ENCODE assay signal across 23 cellular contexts in the genomic region with DNA sequence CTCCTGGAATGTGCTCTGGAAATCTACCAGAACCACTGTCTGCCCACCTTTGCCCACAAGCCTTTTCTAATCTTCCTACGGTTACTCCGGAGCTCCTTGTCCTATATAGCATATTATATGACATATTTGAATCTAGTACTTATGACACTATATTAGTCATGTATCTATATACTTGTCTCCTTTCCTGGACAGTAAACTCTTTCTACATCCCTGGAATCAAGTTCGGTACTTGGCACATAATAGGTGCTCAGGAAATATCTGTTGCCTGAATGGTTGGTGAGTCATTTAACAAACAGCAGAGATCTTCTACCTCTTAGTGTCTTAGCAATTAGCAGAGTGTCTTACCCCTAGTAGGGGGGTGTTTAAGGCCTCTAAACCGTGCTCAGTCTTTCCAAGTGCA.
DNase-seq lines count a peak whose midpoint lies in the region; ATAC-seq and TF ChIP-seq lines count a peak whose summit lies in the region.
"Had no signal": no experiment of that assay in that cellular context is flagged by ENCODE, and none has a peak within 500 bp of the region (broad histone marks: within the 10 kb centered on the region; RNA-seq: fewer than 3 reads in every experiment).

No MANE protein-coding gene starts in this region.

- H2AK5ac ChIP-seq in trophoblast cell (ENCODE audit: low read length), result no peak overlapping the region

- no peaks in the 10 kb centered on the region for H3K27me3 ChIP-seq in trophoblast cell (ENCODE audit: insufficient read depth, low read length)
- H3K27me3 ChIP-seq in right lobe of liver, result no peaks in the 10 kb centered on the region

- no peak for TF ChIP-seq CTCF in epithelial cell of esophagus (IDR thresholded peaks at IDR 0.05; ENCODE audit: insufficient read depth, low read depth, low read length, missing control alignments)
- no peak for TF ChIP-seq CTCF in right lobe of liver (IDR thresholded peaks at IDR 0.05)

- no peak overlapping the region for H3K9ac ChIP-seq in trophoblast cell (ENCODE audit: low read length)

- no peak overlapping the region for H3K14ac ChIP-seq in trophoblast cell (ENCODE audit: low read length)

- no peak overlapping the region for H3K23ac ChIP-seq in trophoblast cell (ENCODE audit: low read length)

- peaks cover 1 to 7% of the 10 kb centered on the region in 2 experiments for H3K36me3 ChIP-seq in trophoblast cell (ENCODE audit: control insufficient read depth in 1 of 2, insufficient read depth in 2 of 2, low read length in 2 of 2)
- peaks cover 0 to 11% (median 0%) of the 10 kb centered on the region in 4 donors for H3K36me3 ChIP-seq in right lobe of liver

- ATAC-seq in GM18873 (IDR thresholded peaks at IDR 0.05; ENCODE audit: low FRiP score, unreplicated experiment) (no peak), right lobe of liver (no peak), GM21619 (IDR thresholded peaks at IDR 0.05; ENCODE audit: unreplicated experiment) (no peak)
- ATAC-seq: activated CD8-positive, alpha-beta T cell treated with anti-CD3 and anti-CD28 coated beads, Interleukin-2, amount 10 ng/mL, durations not matched to agents 7 days and 5 days had no signal

- H3K18ac ChIP-seq in trophoblast cell (ENCODE audit: low read length), result no peak overlapping the region

- no peak overlapping the region for H3K4me2 ChIP-seq in trophoblast cell (ENCODE audit: low read length)

- H2BK12ac ChIP-seq in trophoblast cell (ENCODE audit: low read length), result no peak overlapping the region

- no peaks in the 10 kb centered on the region for H3K79me1 ChIP-seq in trophoblast cell (ENCODE audit: low read length)

- H3K9me3 ChIP-seq in trophoblast cell (ENCODE audit: insufficient read depth, low read depth, low read length) (no peaks in the 10 kb centered on the region), right lobe of liver (no peaks in the 10 kb centered on the region)
- H3K9me3 ChIP-seq: Caco-2 had no signal

- no peak for TF ChIP-seq POLR2A in right lobe of liver (IDR thresholded peaks at IDR 0.05)

- H3K27ac ChIP-seq in trophoblast cell (ENCODE audit: low read depth, low read length) (no peak overlapping the region), right lobe of liver (no peak overlapping the region)
- H3K27ac ChIP-seq: coronary artery, HL-60 had no signal

- no CpG with 5 or more reads among the region's 4 CpGs for WGBS in trophoblast cell (ENCODE audit: extremely low coverage, insufficient coverage, insufficient read length)
- WGBS in right lobe of liver (ENCODE audit: insufficient coverage, low coverage, low lambda C conversion rate, missing lambda C conversion rate), result 86% methylated on average over 4 of the region's 4 CpGs

- no peaks in the 10 kb centered on the region for H3K79me2 ChIP-seq in trophoblast cell (ENCODE audit: control insufficient read depth, insufficient read depth, low read length, poor library complexity)

- no peak overlapping the region for H4K12ac ChIP-seq in trophoblast cell (ENCODE audit: low read depth, low read length)

- intact Hi-C loops in right lobe of liver (cut with DNase I), result no loop called here

- H3K4me1 ChIP-seq in trophoblast cell (ENCODE audit: control insufficient read depth in 1 of 2, insufficient read depth in 2 of 2, low read length in 2 of 2), result peaks cover 0 to 3% of the 10 kb centered on the region in 2 experiments
- no peaks in the 10 kb centered on the region for H3K4me1 ChIP-seq in right lobe of liver

- no peak overlapping the region for H4K8ac ChIP-seq in trophoblast cell (ENCODE audit: low read depth, low read length)

- no peak overlapping the region for H2BK5ac ChIP-seq in trophoblast cell (ENCODE audit: low read depth, low read length, poor library complexity)

- no peak overlapping the region for H4K91ac ChIP-seq in trophoblast cell (ENCODE audit: low read depth, low read length)

- DNase-seq in ELR (ENCODE audit: low read depth), result peak; percentile 80
- DNase-seq in RPMI7951 (ENCODE audit: low read depth), result peak; percentile 14
- peak; percentile 80 for DNase-seq in epithelial cell of esophagus (ENCODE audit: low read depth)
- peak; percentile 52 to 80 for DNase-seq in trophoblast cell
- no peak for DNase-seq in right lobe of liver
- DNase-seq: activated CD8-positive, alpha-beta T cell treated with anti-CD3 and anti-CD28 coated beads, Interleukin-2, amount 10 ng/mL, durations not matched to agents 7 days and 5 days; activated gamma-delta T cell; activated T-cell treated with anti-CD3 and anti-CD28 coated beads for 4 hours; C1 segment of cervical spinal cord; Caco-2; DND-41; endodermal cell; midbrain; NCI-H1092; NCI-H1930; SHP77 treated with DMSO at 0.1 percent for 48 hours; small intestine; stimulated activated CD4-positive, alpha-beta T cell treated with anti-CD3 and anti-CD28 coated beads, Interleukin-2, amount 100 ng/mL, for 24 hours; SW 1271 had no signal

- H3K4me3 ChIP-seq in epithelial cell of esophagus (ENCODE audit: low read length), result no peak overlapping the region
- H3K4me3 ChIP-seq in trophoblast cell (ENCODE audit: low read depth, low read length), result no peak overlapping the region
- no peak overlapping the region for H3K4me3 ChIP-seq in right lobe of liver
- H3K4me3 ChIP-seq: coronary artery had no signal

- no peak overlapping the region for H2AFZ ChIP-seq in trophoblast cell (ENCODE audit: insufficient read depth, low read length, poor library complexity)

- H3K4ac ChIP-seq in trophoblast cell (ENCODE audit: low read depth, low read length), result no peak overlapping the region

- H2BK120ac ChIP-seq in trophoblast cell (ENCODE audit: insufficient read depth, low read length, poor library complexity), result no peak overlapping the region

Comparison
In these comparisons a context has a peak if more than half of its experiments do, and no peak if none do; other contexts are left out.
1. DNase-seq: peak in ELR (single experiment), RPMI7951 (single experiment), epithelial cell of esophagus (single experiment) and trophoblast cell (2 of 2); none in right lobe of liver (0 of 3).